Comparison of ENCODE assay signal across 31 cellular contexts in genomic region chr10:131868436-131868835, GRCh38.
"Had no signal": no experiment of that assay in that cellular context is flagged by ENCODE, and none has a peak within 500 bp of the region (broad histone marks: within the 10 kb centered on the region; RNA-seq: fewer than 3 reads in every experiment).

No MANE protein-coding gene starts in this region.

- H3K4me1 ChIP-seq: adrenal gland, body of pancreas, colonic mucosa, gastroesophageal sphincter had no signal

- H3K4me3 Mint-ChIP-seq: activated B cell treated with CpG ODN at 0.5 μM for 24 hours; activated CD4-positive, alpha-beta memory T cell treated with anti-CD3 and anti-CD28 coated beads for 36 hours; activated CD8-positive, alpha-beta memory T cell treated with anti-CD3 and anti-CD28 coated beads, Interleukin-2, amount 10 ng/mL, durations not matched to agents 7 days and 5 days; activated CD8-positive, alpha-beta T cell treated with anti-CD3 and anti-CD28 coated beads, Interleukin-2, amount 10 ng/mL, durations not matched to agents 7 days and 5 days; activated naive CD4-positive, alpha-beta T cell treated with anti-CD3 and anti-CD28 coated beads for 36 hours; activated naive CD4-positive, alpha-beta T cell treated with anti-CD3 and anti-CD28 coated beads, Interleukin-2, amount 50 U/mL, for 24 hours; activated naive CD8-positive, alpha-beta T cell treated with anti-CD3 and anti-CD28 coated beads for 36 hours; activated naive CD8-positive, alpha-beta T cell treated with anti-CD3 and anti-CD28 coated beads, Interleukin-2, amount 50 U/mL, for 24 hours; activated T-helper 1 cell treated with anti-CD3 and anti-CD28 coated beads, Interleukin-12 subunit alpha, Interleukin-12 subunit beta, Interleukin-2, Interleukin-4 antibody, amounts not matched to agents 30 ng/mL and 10 ng/mL and 1 ng/mL, durations not matched to agents 14 hours and 24 hours and 36 hours; T-helper 17 cell; T-helper 2 cell treated with Interferon-gamma antibody and Interleukin-4, amounts not matched to agents 5 μg/mL and 100 μg/mL, for 36 hours had no signal

- H3K27ac ChIP-seq: adrenal gland, body of pancreas, colonic mucosa, epithelial cell of prostate, esophagus squamous epithelium, gastroesophageal sphincter, WERI-Rb-1 had no signal

- H3K27me3 ChIP-seq: body of pancreas, colonic mucosa had no signal

- H3K4me1 Mint-ChIP-seq: activated B cell treated with CpG ODN at 0.5 μM for 24 hours; activated CD8-positive, alpha-beta memory T cell treated with anti-CD3 and anti-CD28 coated beads, Interleukin-2, amount 10 ng/mL, durations not matched to agents 7 days and 5 days; activated naive CD4-positive, alpha-beta T cell treated with anti-CD3 and anti-CD28 coated beads, Interleukin-2, amount 50 U/mL, for 24 hours; activated naive CD8-positive, alpha-beta T cell treated with anti-CD3 and anti-CD28 coated beads for 36 hours; activated naive CD8-positive, alpha-beta T cell treated with anti-CD3 and anti-CD28 coated beads, Interleukin-2, amount 50 U/mL, for 24 hours; T-helper 17 cell had no signal

- H3K36me3 ChIP-seq: adrenal gland, colonic mucosa, esophagus squamous epithelium, gastroesophageal sphincter, WERI-Rb-1 had no signal

- H3K9me3 Mint-ChIP-seq: activated B cell treated with CpG ODN at 0.5 μM for 24 hours; activated CD4-positive, alpha-beta memory T cell treated with anti-CD3 and anti-CD28 coated beads for 36 hours; activated naive CD4-positive, alpha-beta T cell treated with anti-CD3 and anti-CD28 coated beads for 36 hours; activated naive CD4-positive, alpha-beta T cell treated with anti-CD3 and anti-CD28 coated beads, Interleukin-2, amount 50 U/mL, for 24 hours; activated naive CD8-positive, alpha-beta T cell treated with anti-CD3 and anti-CD28 coated beads for 36 hours; activated naive CD8-positive, alpha-beta T cell treated with anti-CD3 and anti-CD28 coated beads, Interleukin-2, amount 50 U/mL, for 24 hours; activated T-helper 1 cell treated with anti-CD3 and anti-CD28 coated beads, Interleukin-12 subunit alpha, Interleukin-12 subunit beta, Interleukin-2, Interleukin-4 antibody, amounts not matched to agents 30 ng/mL and 10 ng/mL and 1 ng/mL, durations not matched to agents 14 hours and 24 hours and 36 hours; activated T-helper 2 cell treated with anti-CD3 and anti-CD28 coated beads, Interferon-gamma antibody, Interleukin-2, Interleukin-4, amounts not matched to agents 10 μg/mL and 5 μg/mL and 100 μg/mL, durations not matched to agents 14 hours and 24 hours and 36 hours; T-helper 2 cell treated with Interferon-gamma antibody and Interleukin-4, amounts not matched to agents 5 μg/mL and 100 μg/mL, for 36 hours had no signal

- DNase-seq: activated B cell treated with CpG ODN at 0.5 μM for 24 hours; activated CD4-positive, alpha-beta memory T cell treated with anti-CD3 and anti-CD28 coated beads for 36 hours; activated CD4-positive, alpha-beta T cell treated with anti-CD3 and anti-CD28 coated beads for 48 hours; activated CD4-positive, alpha-beta T cell treated with anti-CD3 and anti-CD28 coated beads, Interleukin-2, amount 50 U/mL, for 1 hour; activated CD8-positive, alpha-beta memory T cell treated with anti-CD3 and anti-CD28 coated beads, Interleukin-2, amount 10 ng/mL, durations not matched to agents 7 days and 5 days; activated CD8-positive, alpha-beta memory T cell treated with anti-CD3 and anti-CD28 coated beads, Interleukin-2, amount 50 U/mL, for 4 hours; activated CD8-positive, alpha-beta T cell treated with anti-CD3 and anti-CD28 coated beads, Interleukin-2, amount 10 ng/mL, durations not matched to agents 7 days and 5 days; activated effector memory CD4-positive, alpha-beta T cell treated with anti-CD3 and anti-CD28 coated beads, Interleukin-2, amount 50 U/mL, for 16 hours; activated naive CD4-positive, alpha-beta T cell treated with anti-CD3 and anti-CD28 coated beads for 36 hours; activated naive CD8-positive, alpha-beta T cell treated with anti-CD3 and anti-CD28 coated beads for 36 hours; activated naive CD8-positive, alpha-beta T cell treated with anti-CD3 and anti-CD28 coated beads, Interleukin-2, amount 50 U/mL, for 24 hours; activated T-cell treated with anti-CD3 and anti-CD28 coated beads, Interleukin-2, amount 50 U/mL, for 1 hour; activated T-cell treated with anti-CD3 and anti-CD28 coated beads, Interleukin-2, amount 50 U/mL, for 48 hours; adrenal gland; amygdala; body of pancreas; caudate nucleus; colonic mucosa; effector CD8-positive, alpha-beta T cell; esophagus squamous epithelium; foreskin melanocyte; T-helper 1 cell; T-helper 17 cell; T1000; WERI-Rb-1 had no signal

- H3K36me3 Mint-ChIP-seq: activated CD4-positive, alpha-beta memory T cell treated with anti-CD3 and anti-CD28 coated beads for 36 hours; activated CD8-positive, alpha-beta memory T cell treated with anti-CD3 and anti-CD28 coated beads, Interleukin-2, amount 10 ng/mL, durations not matched to agents 7 days and 5 days; activated naive CD4-positive, alpha-beta T cell treated with anti-CD3 and anti-CD28 coated beads, Interleukin-2, amount 50 U/mL, for 24 hours; activated naive CD8-positive, alpha-beta T cell treated with anti-CD3 and anti-CD28 coated beads for 36 hours had no signal

- H3K4me3 ChIP-seq: adrenal gland, body of pancreas, colonic mucosa, esophagus squamous epithelium, gastroesophageal sphincter had no signal

- H3K27ac Mint-ChIP-seq: activated B cell treated with CpG ODN at 0.5 μM for 24 hours; activated CD4-positive, alpha-beta memory T cell treated with anti-CD3 and anti-CD28 coated beads for 36 hours; activated CD8-positive, alpha-beta memory T cell treated with anti-CD3 and anti-CD28 coated beads, Interleukin-2, amount 10 ng/mL, durations not matched to agents 7 days and 5 days; activated CD8-positive, alpha-beta T cell treated with anti-CD3 and anti-CD28 coated beads, Interleukin-2, amount 10 ng/mL, durations not matched to agents 7 days and 5 days; activated naive CD4-positive, alpha-beta T cell treated with anti-CD3 and anti-CD28 coated beads for 36 hours; activated naive CD4-positive, alpha-beta T cell treated with anti-CD3 and anti-CD28 coated beads, Interleukin-2, amount 50 U/mL, for 24 hours; activated naive CD8-positive, alpha-beta T cell treated with anti-CD3 and anti-CD28 coated beads for 36 hours; activated naive CD8-positive, alpha-beta T cell treated with anti-CD3 and anti-CD28 coated beads, Interleukin-2, amount 50 U/mL, for 24 hours; activated T-helper 1 cell treated with anti-CD3 and anti-CD28 coated beads, Interleukin-12 subunit alpha, Interleukin-12 subunit beta, Interleukin-2, Interleukin-4 antibody, amounts not matched to agents 30 ng/mL and 10 ng/mL and 1 ng/mL, durations not matched to agents 14 hours and 24 hours and 36 hours; activated T-helper 2 cell treated with anti-CD3 and anti-CD28 coated beads, Interferon-gamma antibody, Interleukin-2, Interleukin-4, amounts not matched to agents 10 μg/mL and 5 μg/mL and 100 μg/mL, durations not matched to agents 14 hours and 24 hours and 36 hours; T-helper 17 cell; T-helper 2 cell treated with Interferon-gamma antibody and Interleukin-4, amounts not matched to agents 5 μg/mL and 100 μg/mL, for 36 hours had no signal

- H3K9me3 ChIP-seq: adrenal gland, body of pancreas, colonic mucosa, esophagus squamous epithelium, gastroesophageal sphincter had no signal
